24 cellular contexts compared by ENCODE assay signal in genomic region chr9:77854258-77854915, GRCh38.
"Had no signal": no experiment of that assay in that cellular context is flagged by ENCODE, and none has a peak within 500 bp of the region (broad histone marks: within the 10 kb centered on the region; RNA-seq: fewer than 3 reads in every experiment).

No MANE protein-coding gene starts in this region.

- H3K36me3 Mint-ChIP-seq: natural killer cell treated with Interleukin-12 subunit alpha and Interleukin-12 subunit beta and Interleukin-15 and Interleukin-18, amount 100 ng/mL, for 72 hours had no signal

- DNase-seq: activated CD4-positive, alpha-beta T cell treated with anti-CD3 and anti-CD28 coated beads for 36 hours; activated CD4-positive, alpha-beta T cell treated with anti-CD3 and anti-CD28 coated beads, Interleukin-2, amount 50 U/mL, for 48 hours; activated CD4-positive, CD25-positive, alpha-beta regulatory T cell; activated CD8-positive, alpha-beta memory T cell treated with anti-CD3 and anti-CD28 coated beads for 24 hours; activated effector memory CD4-positive, alpha-beta T cell treated with Interleukin-2 at 50 U/mL for 16 hours; activated naive CD4-positive, alpha-beta T cell treated with anti-CD3 and anti-CD28 coated beads for 36 hours; activated naive CD8-positive, alpha-beta T cell treated with anti-CD3 and anti-CD28 coated beads, Interleukin-2, amount 10 ng/mL, durations not matched to agents 7 days and 5 days; amniotic stem cell; brain microvascular endothelial cell; endodermal cell; esophagus squamous epithelium; foreskin melanocyte; left ventricle myocardium inferior; mesendoderm; posterior cingulate gyrus; right cardiac atrium; stimulated activated CD4-positive, alpha-beta T cell treated with anti-CD3 and anti-CD28 coated beads, Interleukin-2, amount 100 ng/mL, for 48 hours; stimulated activated naive CD8-positive, alpha-beta T cell treated with anti-CD3 and anti-CD28 coated beads, Interleukin-15, Interleukin-2, amounts not matched to agents 100 U/mL and 50 U/mL, for 24 hours; uterus had no signal

- H3K27me3 Mint-ChIP-seq: activated CD4-positive, alpha-beta T cell treated with anti-CD3 and anti-CD28 coated beads for 36 hours; activated naive CD8-positive, alpha-beta T cell treated with anti-CD3 and anti-CD28 coated beads, Interleukin-2, amount 10 ng/mL, durations not matched to agents 7 days and 5 days; natural killer cell treated with Interleukin-12 subunit alpha and Interleukin-12 subunit beta and Interleukin-15 and Interleukin-18, amount 100 ng/mL, for 72 hours; type B pancreatic cell had no signal

- H3K27ac Mint-ChIP-seq: activated CD4-positive, alpha-beta T cell treated with anti-CD3 and anti-CD28 coated beads for 36 hours; activated naive CD4-positive, alpha-beta T cell treated with anti-CD3 and anti-CD28 coated beads for 36 hours; activated naive CD8-positive, alpha-beta T cell treated with anti-CD3 and anti-CD28 coated beads, Interleukin-2, amount 10 ng/mL, durations not matched to agents 7 days and 5 days; endodermal cell; natural killer cell treated with Interleukin-12 subunit alpha and Interleukin-12 subunit beta and Interleukin-15 and Interleukin-18, amount 100 ng/mL, for 72 hours; T-helper 2 cell treated with Interferon-gamma antibody and Interleukin-4, amounts not matched to agents 5 μg/mL and 100 μg/mL, for 36 hours; type B pancreatic cell had no signal

- H3K9me3 Mint-ChIP-seq: activated naive CD4-positive, alpha-beta T cell treated with anti-CD3 and anti-CD28 coated beads for 36 hours; activated naive CD8-positive, alpha-beta T cell treated with anti-CD3 and anti-CD28 coated beads, Interleukin-2, amount 10 ng/mL, durations not matched to agents 7 days and 5 days; endodermal cell; natural killer cell treated with Interleukin-12 subunit alpha and Interleukin-12 subunit beta and Interleukin-15 and Interleukin-18, amount 100 ng/mL, for 72 hours; T-helper 2 cell treated with Interferon-gamma antibody and Interleukin-4, amounts not matched to agents 5 μg/mL and 100 μg/mL, for 36 hours; type B pancreatic cell had no signal

- H3K4me3 Mint-ChIP-seq: activated CD4-positive, alpha-beta T cell treated with anti-CD3 and anti-CD28 coated beads for 36 hours; activated naive CD4-positive, alpha-beta T cell treated with anti-CD3 and anti-CD28 coated beads for 36 hours; activated naive CD8-positive, alpha-beta T cell treated with anti-CD3 and anti-CD28 coated beads, Interleukin-2, amount 10 ng/mL, durations not matched to agents 7 days and 5 days; endodermal cell; natural killer cell treated with Interleukin-12 subunit alpha and Interleukin-12 subunit beta and Interleukin-15 and Interleukin-18, amount 100 ng/mL, for 72 hours; T-helper 2 cell treated with Interferon-gamma antibody and Interleukin-4, amounts not matched to agents 5 μg/mL and 100 μg/mL, for 36 hours; type B pancreatic cell had no signal

- H3K27ac ChIP-seq: brain microvascular endothelial cell, esophagus squamous epithelium, left ventricle myocardium inferior, thoracic aorta, uterus had no signal

- H3K4me1 ChIP-seq: uterus had no signal

- H3K9me3 ChIP-seq: esophagus squamous epithelium, thoracic aorta, uterus had no signal

- H3K4me3 ChIP-seq: esophagus squamous epithelium, left ventricle myocardium inferior, lung, thoracic aorta, uterus had no signal

- H3K36me3 ChIP-seq: brain microvascular endothelial cell, esophagus squamous epithelium, left ventricle myocardium inferior, thoracic aorta, uterus had no signal

- H3K27me3 ChIP-seq: brain microvascular endothelial cell, esophagus squamous epithelium, uterus had no signal

- ATAC-seq: activated CD4-positive, alpha-beta T cell treated with anti-CD3 and anti-CD28 coated beads for 36 hours; natural killer cell treated with Interleukin-12 subunit alpha and Interleukin-12 subunit beta and Interleukin-15 and Interleukin-18, amount 100 ng/mL, for 72 hours; right cardiac atrium; stimulated activated naive CD8-positive, alpha-beta T cell treated with anti-CD3 and anti-CD28 coated beads, Interleukin-15, Interleukin-2, amounts not matched to agents 100 U/mL and 50 U/mL, for 24 hours had no signal
